In the genomic region with DNA sequence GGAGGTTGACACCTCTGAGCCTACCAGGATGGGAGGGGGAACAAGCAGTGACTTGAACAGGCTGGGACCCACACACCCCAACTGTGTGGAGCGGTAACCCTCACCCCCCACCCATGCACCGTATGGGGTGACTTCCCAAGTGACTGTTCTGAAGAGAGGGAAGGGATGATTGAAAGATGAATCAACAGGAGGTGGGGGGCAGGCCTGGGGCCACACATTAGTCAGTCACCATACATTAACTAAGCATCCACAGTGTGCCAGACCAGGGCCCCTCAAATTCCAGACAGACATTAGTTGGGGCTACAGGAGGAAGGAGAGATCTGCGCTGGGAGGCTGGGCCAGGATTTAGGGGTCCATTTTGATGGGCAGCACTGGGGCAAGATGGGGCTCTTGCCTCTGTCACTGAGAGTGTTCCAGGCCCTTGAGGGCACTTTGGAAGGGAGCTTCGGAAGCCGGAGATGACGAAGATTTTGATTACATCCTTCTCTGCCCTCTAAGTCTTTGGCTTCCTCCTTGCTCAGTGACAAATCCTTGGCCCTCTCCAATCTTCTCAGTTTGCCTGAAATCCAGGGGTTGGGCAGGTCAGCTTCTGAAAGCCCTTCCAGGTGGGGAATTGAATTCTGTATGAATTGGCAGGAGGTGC, we compare ENCODE assay signal across 8 cellular contexts. TPM values are rescaled to one million over a fixed set of nuclear protein-coding genes. Genes with fewer than 3 reads are reported as not detected.
DNase-seq lines count a peak whose midpoint lies in the region; FAIRE-seq and TF ChIP-seq lines count a peak whose summit lies in the region.

No MANE protein-coding gene starts in this region.

- H3K27me3 Mint-ChIP-seq in activated T-cell treated with anti-CD3 and anti-CD28 coated beads, Interleukin-2, amount 50 U/mL, for 24 hours = no peaks in the 10 kb centered on the region

- H3K79me2 ChIP-seq in keratinocyte (ENCODE audit: control insufficient read depth, insufficient read depth, low read length) = peaks cover 57% of the 10 kb centered on the region

- peaks cover 11 to 39% of the 10 kb centered on the region in 2 experiments for H3K36me3 ChIP-seq in keratinocyte (ENCODE audit: control insufficient read depth in 2 of 2, extremely low read depth in 1 of 2, insufficient read depth in 2 of 2, low read length in 2 of 2)

- H3K4me3 Mint-ChIP-seq in activated T-cell treated with anti-CD3 and anti-CD28 coated beads, Interleukin-2, amount 50 U/mL, for 24 hours = peak overlapping the region; percentile 91

- TF ChIP-seq CTCF in keratinocyte (optimal IDR thresholded peaks at IDR 0.05 in 1 of 3, IDR thresholded peaks at IDR 0.05 in 1 of 3, conservative IDR thresholded peaks at IDR 0.05 in 1 of 3; ENCODE audit: extremely low read depth in 1 of 3, insufficient read depth in 2 of 3, low read length in 3 of 3) = no peak

- no peaks in the 10 kb centered on the region for H3K9me3 Mint-ChIP-seq in activated T-cell treated with anti-CD3 and anti-CD28 coated beads, Interleukin-2, amount 50 U/mL, for 24 hours

- H3K27ac Mint-ChIP-seq in activated T-cell treated with anti-CD3 and anti-CD28 coated beads, Interleukin-2, amount 50 U/mL, for 24 hours = peak overlapping the region; percentile 83

- peak overlapping the region; percentile 85 to 87 (median 86) for H3K4me3 ChIP-seq in keratinocyte (ENCODE audit: control insufficient read depth in 2 of 3, extremely low read depth in 1 of 3, insufficient read depth in 2 of 3, low read depth in 1 of 3, low read length in 3 of 3)

- DNase-seq in activated T-cell treated with anti-CD3 and anti-CD28 coated beads, Interleukin-2, amount 50 U/mL, for 24 hours = no peak
- no peak for DNase-seq in activated T-cell treated with anti-CD3 and anti-CD28 coated beads, Interleukin-2, amount 50 U/mL, for 1 hour
- peak; percentile 52 to 64 for DNase-seq in activated T-cell treated with anti-CD3 and anti-CD28 coated beads, Interleukin-2, amount 50 U/mL, for 48 hours
- DNase-seq in keratinocyte (ENCODE audit: low read depth, low spot score) (no peak), DMS114 treated with DMSO at 0.1 percent for 48 hours (lab: John Stamatoyannopoulos, UW; ENCODE audit: unreplicated experiment) (no peak), SHP77 (lab: John Stamatoyannopoulos, UW) (no peak), mucosa of gallbladder (ENCODE audit: low spot score) (no peak)

- H3K4me1 Mint-ChIP-seq in activated T-cell treated with anti-CD3 and anti-CD28 coated beads, Interleukin-2, amount 50 U/mL, for 24 hours (ENCODE audit: low read depth) = peaks cover 41% of the 10 kb centered on the region

- peaks cover 55% of the 10 kb centered on the region for H3K4me1 ChIP-seq in keratinocyte (ENCODE audit: control insufficient read depth, extremely low read depth, insufficient read depth, low read length)

- peak overlapping the region; percentile 91 for H3K9ac ChIP-seq in keratinocyte (ENCODE audit: control insufficient read depth, extremely low read depth, insufficient read depth, low read length)

- H3K36me3 Mint-ChIP-seq in activated T-cell treated with anti-CD3 and anti-CD28 coated beads, Interleukin-2, amount 50 U/mL, for 24 hours (ENCODE audit: low read depth) = peaks cover 9% of the 10 kb centered on the region

- peaks cover 2% of the 10 kb centered on the region for H3K9me1 ChIP-seq in keratinocyte (ENCODE audit: control insufficient read depth, extremely low read depth, insufficient read depth, low read length)

- FAIRE-seq in keratinocyte (lab: Jason Lieb, UNC) = peak; percentile 96

- H3K27ac ChIP-seq in keratinocyte (ENCODE audit: control insufficient read depth, insufficient read depth, low read length) (peak overlapping the region; percentile 92), temporal lobe (ENCODE audit: low read depth, low read length) (peak overlapping the region; percentile 5)

- H3K27me3 ChIP-seq in keratinocyte (ENCODE audit: control insufficient read depth, extremely low read depth, insufficient read depth, low read length) = no peaks in the 10 kb centered on the region

- peak overlapping the region; percentile 96 for H3K4me2 ChIP-seq in keratinocyte (ENCODE audit: control insufficient read depth, extremely low read depth, insufficient read depth, low read depth, low read length)

- no peaks in the 10 kb centered on the region for H3K9me3 ChIP-seq in keratinocyte (ENCODE audit: control insufficient read depth, low read depth, low read length)

- dilution Hi-C loops in keratinocyte (cut with MboI; ENCODE audit: extremely low pct_ligation_motif_present, low sequenced_read_pairs) = no loop called here

- H4K20me1 ChIP-seq in keratinocyte (ENCODE audit: control insufficient read depth, extremely low read depth, insufficient read depth, low read length) = peaks cover 14% of the 10 kb centered on the region

- no peak overlapping the region for H2AFZ ChIP-seq in keratinocyte (ENCODE audit: control insufficient read depth, low read length)

RNA-seq across cellular contexts. Expression of a gene that starts 1.0 kb away (rescaled TPM):
- 51.1 to 131 TPM (median 61.2 TPM) in 3 replicates for polyA plus RNA-seq in keratinocyte
- polyA plus RNA-seq in keratinocyte (2011; ENCODE audit: low read depth) = 94.1 TPM
- 39.0 and 77.5 TPM in 2 replicates for polyA plus RNA-seq in keratinocyte (2011; cell fraction: cytosol; rRNA removed)
- 212 and 218 TPM in 2 replicates for polyA plus RNA-seq in keratinocyte (2011; cell fraction: nucleus; rRNA removed)
- 49.4 and 178 TPM in 2 replicates for polyA plus RNA-seq in keratinocyte (2012; ENCODE audit: low replicate concordance)
- polyA minus RNA-seq in keratinocyte = 49.3 to 251 TPM (median 55.2 TPM) in 3 replicates
- polyA minus RNA-seq in keratinocyte (2011; cell fraction: cytosol; rRNA and poly(A)+ RNA removed) = 145 TPM
- polyA minus RNA-seq in keratinocyte (2011; cell fraction: nucleus; rRNA and poly(A)+ RNA removed) = 134 and 142 TPM in 2 replicates
- total RNA-seq in temporal lobe (8.9 TPM), mucosa of gallbladder (510 TPM)

RNA-seq across cellular contexts. Expression of a gene that starts 25.3 kb away (rescaled TPM):
- 9.1 to 27.7 TPM (median 16.3 TPM) in 3 replicates for polyA plus RNA-seq in keratinocyte
- polyA plus RNA-seq in keratinocyte (2011; ENCODE audit: low read depth) = 2.0 TPM
- 15.6 and 62.0 TPM in 2 replicates for polyA plus RNA-seq in keratinocyte (2011; cell fraction: cytosol; rRNA removed)
- 21.0 and 31.3 TPM in 2 replicates for polyA plus RNA-seq in keratinocyte (2011; cell fraction: nucleus; rRNA removed)
- polyA plus RNA-seq in keratinocyte (2012; ENCODE audit: low replicate concordance) = 20.2 and 23.6 TPM in 2 replicates
- 2.7 to 13.0 TPM (median 4.8 TPM) in 3 replicates for polyA minus RNA-seq in keratinocyte
- 29.4 TPM for polyA minus RNA-seq in keratinocyte (2011; cell fraction: cytosol; rRNA and poly(A)+ RNA removed)
- polyA minus RNA-seq in keratinocyte (2011; cell fraction: nucleus; rRNA and poly(A)+ RNA removed) = 9.5 and 10.3 TPM in 2 replicates
- total RNA-seq in temporal lobe (18.4 TPM), mucosa of gallbladder (252 TPM)

RNA-seq across cellular contexts. Expression of a gene that starts 40.7 kb away (rescaled TPM):
- 0.14 to 0.26 TPM (median 0.22 TPM) in 3 replicates for polyA plus RNA-seq in keratinocyte
- 0.56 TPM for polyA plus RNA-seq in keratinocyte (2011; ENCODE audit: low read depth)
- 0.09 and 0.27 TPM in 2 replicates for polyA plus RNA-seq in keratinocyte (2011; cell fraction: cytosol; rRNA removed)
- polyA plus RNA-seq in keratinocyte (2011; cell fraction: nucleus; rRNA removed) = 0.69 and 0.95 TPM in 2 replicates
- 0.46 and 0.72 TPM in 2 replicates for polyA plus RNA-seq in keratinocyte (2012; ENCODE audit: low replicate concordance)
- 0.33 to 1.8 TPM in 2 of 3 replicates, not detected in the other for polyA minus RNA-seq in keratinocyte
- polyA minus RNA-seq in keratinocyte (2011; cell fraction: cytosol; rRNA and poly(A)+ RNA removed) = not detected
- 0.32 TPM in 1 of 2 replicates, not detected in the other for polyA minus RNA-seq in keratinocyte (2011; cell fraction: nucleus; rRNA and poly(A)+ RNA removed)
- total RNA-seq in temporal lobe (2.5 TPM), mucosa of gallbladder (8.7 TPM)

RNA-seq across cellular contexts. Expression of a gene that starts 58.2 kb away (rescaled TPM):
- 0.37 to 0.39 TPM (median 0.38 TPM) in 3 replicates for polyA plus RNA-seq in keratinocyte
- 0.70 TPM for polyA plus RNA-seq in keratinocyte (2011; ENCODE audit: low read depth)
- polyA plus RNA-seq in keratinocyte (2011; cell fraction: cytosol; rRNA removed) = 0.11 and 0.12 TPM in 2 replicates
- polyA plus RNA-seq in keratinocyte (2011; cell fraction: nucleus; rRNA removed) = 0.34 and 0.53 TPM in 2 replicates
- polyA plus RNA-seq in keratinocyte (2012; ENCODE audit: low replicate concordance) = 0.44 and 2.1 TPM in 2 replicates
- 0.46 to 0.59 TPM in 2 of 3 replicates, not detected in the other for polyA minus RNA-seq in keratinocyte
- not detected for polyA minus RNA-seq in keratinocyte (2011; cell fraction: cytosol; rRNA and poly(A)+ RNA removed)
- 0.21 TPM in 1 of 2 replicates, not detected in the other for polyA minus RNA-seq in keratinocyte (2011; cell fraction: nucleus; rRNA and poly(A)+ RNA removed)
- total RNA-seq in temporal lobe = under 0.01 TPM
- total RNA-seq in mucosa of gallbladder = 0.78 TPM

Comparison
In these comparisons a context has a peak if more than half of its experiments do, and no peak if none do; other contexts are left out.
1. DNase-seq: peak in activated T-cell treated with anti-CD3 and anti-CD28 coated beads, Interleukin-2, amount 50 U/mL, for 48 hours (2 of 2); none in activated T-cell treated with anti-CD3 and anti-CD28 coated beads, Interleukin-2, amount 50 U/mL, for 24 hours (single experiment), activated T-cell treated with anti-CD3 and anti-CD28 coated beads, Interleukin-2, amount 50 U/mL, for 1 hour (single experiment), keratinocyte (single experiment), DMS114 treated with DMSO at 0.1 percent for 48 hours (single experiment), SHP77 (0 of 2) and mucosa of gallbladder (single experiment).
2. RNA of a gene that starts 1.0 kb away (total RNA-seq): 510 TPM in mucosa of gallbladder (single experiment); 8.9 TPM in temporal lobe (single experiment); every median in the first group is over 10 times any median in the second.
3. RNA of a gene that starts 25.3 kb away (total RNA-seq): 252 TPM in mucosa of gallbladder (single experiment); 18.4 TPM in temporal lobe (single experiment); every median in the first group is over 10 times any median in the second.